ENCODE assay signal across 11 cellular contexts in the genomic region with DNA sequence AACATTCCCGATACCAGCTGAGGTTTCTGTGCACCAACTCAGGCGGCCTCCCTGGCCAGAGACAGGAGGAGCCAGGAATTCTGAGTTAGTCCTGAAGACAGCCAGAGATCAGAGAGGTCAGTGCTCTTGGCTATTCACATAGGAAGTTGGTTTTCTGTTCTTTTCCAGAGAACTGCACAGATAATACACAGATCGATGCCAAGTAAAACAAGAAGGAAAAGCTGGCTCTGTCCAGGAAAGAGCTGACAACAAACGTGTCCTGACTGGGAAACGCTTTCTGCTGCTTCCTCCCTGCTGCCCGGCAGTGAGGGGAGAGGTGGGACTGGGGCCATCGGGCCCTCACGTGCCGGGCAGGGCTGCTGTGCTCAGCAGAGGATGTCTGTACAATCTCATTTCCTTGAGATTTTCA.
DNase-seq lines count a peak whose midpoint lies in the region; TF ChIP-seq lines count a peak whose summit lies in the region.
"Had no signal": no experiment of that assay in that cellular context is flagged by ENCODE, and none has a peak within 500 bp of the region (broad histone marks: within the 10 kb centered on the region; RNA-seq: fewer than 3 reads in every experiment).

No MANE protein-coding gene starts in this region.

- no peak overlapping the region for H3K27ac Mint-ChIP-seq in activated CD4-positive, alpha-beta T cell treated with anti-CD3 and anti-CD28 coated beads, Interleukin-2, amount 10 ng/mL, durations not matched to agents 24 days and 14 days
- H3K27ac Mint-ChIP-seq in nephron progenitor cell (peak overlapping the region; percentile 28), type B pancreatic cell (peak overlapping the region; percentile 77)
- H3K27ac Mint-ChIP-seq: memory B cell had no signal

- H3K9ac ChIP-seq in fibroblast of lung (ENCODE audit: insufficient read depth, low read length) = no peak overlapping the region

- no peaks in the 10 kb centered on the region for H3K9me3 Mint-ChIP-seq in activated CD4-positive, alpha-beta T cell treated with anti-CD3 and anti-CD28 coated beads, Interleukin-2, amount 10 ng/mL, durations not matched to agents 24 days and 14 days
- no peaks in the 10 kb centered on the region for H3K9me3 Mint-ChIP-seq in nephron progenitor cell
- peaks cover 3% of the 10 kb centered on the region for H3K9me3 Mint-ChIP-seq in type B pancreatic cell
- H3K9me3 Mint-ChIP-seq: memory B cell had no signal

- no peak for TF ChIP-seq CTCF in fibroblast of lung (conservative IDR thresholded peaks at IDR 0.05 in 1 of 2, IDR thresholded peaks at IDR 0.05 in 1 of 2; ENCODE audit: low read depth in 1 of 2, low read length in 2 of 2)
- TF ChIP-seq CTCF in nephron progenitor cell (IDR thresholded peaks at IDR 0.05) = no peak
- TF ChIP-seq CTCF in type B pancreatic cell (conservative IDR thresholded peaks at IDR 0.05) = no peak

- no peaks in the 10 kb centered on the region for H3K27me3 ChIP-seq in fibroblast of lung (ENCODE audit: control insufficient read depth, insufficient read depth, low read length)
- H3K27me3 ChIP-seq: SJSA1 had no signal

- no peaks in the 10 kb centered on the region for H3K36me3 ChIP-seq in fibroblast of lung (ENCODE audit: control insufficient read depth, insufficient read depth, low read length)
- H3K36me3 ChIP-seq: SJSA1 had no signal

- peaks cover 9% of the 10 kb centered on the region for H3K27me3 Mint-ChIP-seq in activated CD4-positive, alpha-beta T cell treated with anti-CD3 and anti-CD28 coated beads, Interleukin-2, amount 10 ng/mL, durations not matched to agents 24 days and 14 days
- peaks cover 10% of the 10 kb centered on the region for H3K27me3 Mint-ChIP-seq in nephron progenitor cell (ENCODE audit: low read depth, poor library complexity)
- H3K27me3 Mint-ChIP-seq in type B pancreatic cell = no peaks in the 10 kb centered on the region

- H3K4me3 ChIP-seq in fibroblast of lung (replicated peaks in 1 of 4; ENCODE audit: control extremely low read depth in 1 of 4, insufficient read depth in 1 of 4, low read depth in 3 of 4, low read length in 4 of 4) = no peak overlapping the region
- H3K4me3 ChIP-seq: SJSA1 had no signal

- no peaks in the 10 kb centered on the region for H3K36me3 Mint-ChIP-seq in activated CD4-positive, alpha-beta T cell treated with anti-CD3 and anti-CD28 coated beads, Interleukin-2, amount 10 ng/mL, durations not matched to agents 24 days and 14 days (ENCODE audit: low read depth)
- H3K36me3 Mint-ChIP-seq in nephron progenitor cell (ENCODE audit: low read depth) (no peaks in the 10 kb centered on the region), type B pancreatic cell (no peaks in the 10 kb centered on the region)
- H3K36me3 Mint-ChIP-seq: memory B cell had no signal

- TF ChIP-seq POLR2A in erythroblast (IDR thresholded peaks at IDR 0.05; ENCODE audit: low read length) = no peak

- intact Hi-C loops in activated CD4-positive, alpha-beta T cell treated with anti-CD3 and anti-CD28 coated beads, Interleukin-2, amount 10 ng/mL, durations not matched to agents 24 days and 14 days (cut with micrococcal nuclease) = no loop called here

- H2AFZ ChIP-seq in fibroblast of lung (ENCODE audit: low read length) = no peak overlapping the region

- peaks cover 17% of the 10 kb centered on the region for H3K4me1 Mint-ChIP-seq in activated CD4-positive, alpha-beta T cell treated with anti-CD3 and anti-CD28 coated beads, Interleukin-2, amount 10 ng/mL, durations not matched to agents 24 days and 14 days
- H3K4me1 Mint-ChIP-seq in nephron progenitor cell = peaks cover 76% of the 10 kb centered on the region
- H3K4me1 Mint-ChIP-seq in type B pancreatic cell (ENCODE audit: unreplicated experiment) = peaks cover 42% of the 10 kb centered on the region

- no peaks in the 10 kb centered on the region for H3K79me2 ChIP-seq in fibroblast of lung (ENCODE audit: control insufficient read depth, insufficient read depth, low read length)

- H4K20me1 ChIP-seq in fibroblast of lung (ENCODE audit: control insufficient read depth, extremely low read depth, insufficient read depth, low read length) = no peaks in the 10 kb centered on the region

- H3K27ac ChIP-seq in fibroblast of lung (ENCODE audit: insufficient read depth, low read length) = no peak overlapping the region
- H3K27ac ChIP-seq: SJSA1 had no signal

- DNase-seq in activated CD4-positive, alpha-beta T cell treated with anti-CD3 and anti-CD28 coated beads, Interleukin-2, amount 10 ng/mL, durations not matched to agents 24 days and 14 days = peak; percentile 50
- no peak for DNase-seq in activated CD4-positive, alpha-beta T cell treated with anti-CD3 and anti-CD28 coated beads, Interleukin-2, amount 50 U/mL, for 1 hour
- DNase-seq in fibroblast of lung (ENCODE audit: low read depth in 2 of 2) (peak; percentile 32 to 76), nephron progenitor cell (no peak), type B pancreatic cell (ENCODE audit: extremely low spot score, unreplicated experiment) (no peak), erythroblast (lab: John Stamatoyannopoulos, UW) (no peak), HPDE6-E6E7 (ENCODE audit: extremely low spot score) (no peak), NCI-H187 (lab: John Stamatoyannopoulos, UW) (no peak)
- DNase-seq: NCI-H146 had no signal

- H3K4me3 Mint-ChIP-seq in activated CD4-positive, alpha-beta T cell treated with anti-CD3 and anti-CD28 coated beads, Interleukin-2, amount 10 ng/mL, durations not matched to agents 24 days and 14 days = no peak overlapping the region
- no peak overlapping the region for H3K4me3 Mint-ChIP-seq in nephron progenitor cell
- peak overlapping the region; percentile 2 for H3K4me3 Mint-ChIP-seq in type B pancreatic cell
- H3K4me3 Mint-ChIP-seq: memory B cell had no signal

- H3K9me3 ChIP-seq in fibroblast of lung (ENCODE audit: control insufficient read depth, insufficient read depth, low read depth, low read length) = no peaks in the 10 kb centered on the region
- H3K9me3 ChIP-seq: SJSA1 had no signal

- no peaks in the 10 kb centered on the region for H3K4me1 ChIP-seq in fibroblast of lung (ENCODE audit: control insufficient read depth, extremely low read depth, insufficient read depth, low read length)

- no peak overlapping the region for H3K4me2 ChIP-seq in fibroblast of lung (ENCODE audit: extremely low read depth, insufficient read depth, low read length)

Comparison
In these comparisons a context has a peak if more than half of its experiments do, and no peak if none do; other contexts are left out.
1. DNase-seq: peak in activated CD4-positive, alpha-beta T cell treated with anti-CD3 and anti-CD28 coated beads, Interleukin-2, amount 10 ng/mL, durations not matched to agents 24 days and 14 days (single experiment) and fibroblast of lung (2 of 2); none in activated CD4-positive, alpha-beta T cell treated with anti-CD3 and anti-CD28 coated beads, Interleukin-2, amount 50 U/mL, for 1 hour (single experiment), nephron progenitor cell (single experiment), type B pancreatic cell (single experiment), erythroblast (0 of 2), HPDE6-E6E7 (single experiment) and NCI-H187 (0 of 2).